23 cellular contexts compared by ENCODE assay signal in the genomic region with DNA sequence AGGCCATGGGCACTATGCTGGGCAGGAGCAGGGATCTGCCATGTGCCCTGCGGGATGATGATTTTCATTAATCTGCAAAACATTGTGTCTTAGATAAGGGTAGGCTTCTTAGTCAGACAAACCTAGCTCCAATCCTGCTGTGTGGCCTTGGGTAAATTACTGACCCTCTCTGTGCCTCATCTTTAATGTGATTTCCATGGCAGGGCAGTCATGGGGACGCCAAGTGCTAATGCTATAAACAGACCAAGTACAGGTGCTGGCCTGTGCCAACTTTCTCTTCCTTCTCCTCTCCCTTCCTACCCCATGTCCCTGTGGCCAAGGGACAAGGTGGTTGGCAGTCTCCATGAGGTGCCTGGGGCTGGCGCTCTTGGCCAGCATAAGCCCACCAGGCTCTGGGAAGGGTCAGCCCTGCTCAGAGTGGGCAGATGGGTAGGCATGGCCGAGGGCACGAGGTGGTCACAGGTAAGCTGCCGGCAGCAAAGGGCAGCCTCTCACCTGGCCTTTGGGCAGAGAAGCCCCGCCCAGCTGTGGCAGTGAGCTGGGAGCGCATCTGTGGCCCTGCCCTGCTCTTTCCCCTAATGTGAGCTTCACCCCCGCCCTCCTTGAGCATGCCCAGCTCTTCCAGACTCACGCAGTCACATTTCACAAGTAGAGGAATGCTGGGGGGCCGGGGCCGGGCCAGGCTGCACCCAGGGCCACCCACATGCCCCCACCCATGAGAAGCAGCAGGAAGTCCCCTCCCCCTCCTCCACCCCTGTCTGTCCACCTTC. TPM values are rescaled to one million over a fixed set of nuclear protein-coding genes. Genes with fewer than 3 reads are reported as not detected.
DNase-seq lines count a peak whose midpoint lies in the region; ATAC-seq and TF ChIP-seq lines count a peak whose summit lies in the region.
"Had no signal": no experiment of that assay in that cellular context is flagged by ENCODE, and none has a peak within 500 bp of the region (broad histone marks: within the 10 kb centered on the region; RNA-seq: fewer than 3 reads in every experiment).

No MANE protein-coding gene starts in this region.

- peaks cover 37 to 39% of the 10 kb centered on the region in 2 donors for H3K4me1 ChIP-seq in neuronal stem cell (ENCODE audit: control insufficient read depth in 2 of 2, insufficient read depth in 1 of 2, low read depth in 1 of 2, low read length in 2 of 2)

- no CpG with 5 or more reads among the region's 12 CpGs for WGBS in neuronal stem cell (ENCODE audit: extremely low coverage in 2 of 2, insufficient read length in 2 of 2, insufficient replicate concordance in 1 of 2), 2 donors

- peaks cover 8% of the 10 kb centered on the region for H3K79me1 ChIP-seq in neuronal stem cell (ENCODE audit: low read depth, low read length)

- no peak overlapping the region for H3K4ac ChIP-seq in neuronal stem cell (ENCODE audit: low read length)

- H3K9me3 ChIP-seq in neuronal stem cell (replicated peaks in 1 of 2; ENCODE audit: control insufficient read depth in 2 of 2, insufficient read depth in 1 of 2, low read depth in 1 of 2, low read length in 2 of 2): no peaks in the 10 kb centered on the region
- H3K9me3 ChIP-seq: prostate gland, tibial nerve had no signal

- H4K91ac ChIP-seq in neuronal stem cell (ENCODE audit: low read depth, low read length, poor library complexity): no peak overlapping the region

- H3K27me3 Mint-ChIP-seq in chondrocyte (ENCODE audit: low read depth): no peaks in the 10 kb centered on the region
- peaks cover 21% of the 10 kb centered on the region for H3K27me3 Mint-ChIP-seq in activated CD4-positive, alpha-beta memory T cell treated with anti-CD3 and anti-CD28 coated beads, Interleukin-2, amount 10 ng/mL, durations not matched to agents 7 days and 5 days

- no peak overlapping the region for H3K4me3 ChIP-seq in neuronal stem cell (ENCODE audit: low read length in 2 of 2)
- H3K4me3 ChIP-seq: GM23338, prostate gland, tibial nerve had no signal

- peak overlapping the region; percentile 90 for H3K14ac ChIP-seq in neuronal stem cell (ENCODE audit: low read length)

- peaks cover 0 to 2% of the 10 kb centered on the region in 2 donors for H3K36me3 ChIP-seq in neuronal stem cell (replicated peaks in 1 of 2; ENCODE audit: control insufficient read depth in 2 of 2, insufficient read depth in 2 of 2, low read length in 2 of 2)
- H3K36me3 ChIP-seq: prostate gland, tibial nerve had no signal

- POLR2A ChIA-PET in activated CD4-positive, alpha-beta memory T cell treated with anti-CD3 and anti-CD28 coated beads, Interleukin-2, amount 10 ng/mL, durations not matched to agents 7 days and 5 days (lab: Charles Lee): no interaction called here

- H3K23ac ChIP-seq in neuronal stem cell (ENCODE audit: low read depth, low read length, poor library complexity): peak overlapping the region; percentile 12

- TF ChIP-seq CTCF in chondrocyte (IDR thresholded peaks at IDR 0.05): no peak

- H2BK120ac ChIP-seq in neuronal stem cell (ENCODE audit: low read depth, low read length): no peak overlapping the region

- H4K8ac ChIP-seq in neuronal stem cell (ENCODE audit: low read depth, low read length): no peak overlapping the region

- peak overlapping the region; percentile 68 for H2AK5ac ChIP-seq in neuronal stem cell (ENCODE audit: low read depth, low read length)

- no peak overlapping the region for H3K27ac ChIP-seq in neuronal stem cell (replicated peaks; ENCODE audit: low read length)
- H3K27ac ChIP-seq: prostate gland had no signal

- no peak overlapping the region for H3K4me2 ChIP-seq in neuronal stem cell (ENCODE audit: insufficient read depth, low read length, poor library complexity, severe bottlenecking)
- H3K4me2 ChIP-seq: GM23338 had no signal

- ATAC-seq in stimulated activated effector memory CD8-positive, alpha-beta T cell treated with anti-CD3 and anti-CD28 coated beads, Interleukin-12 subunit alpha, Interleukin-12 subunit beta, amount 100 ng/mL, for 72 hours: no peak
- ATAC-seq: activated T-cell treated with anti-CD3 and anti-CD28 coated beads, Interleukin-2, amount 50 U/mL, for 72 hours; effector memory CD8-positive, alpha-beta T cell; GM23338 had no signal

- peak overlapping the region; percentile 91 for H2BK5ac ChIP-seq in neuronal stem cell (ENCODE audit: low read length)

- H2BK15ac ChIP-seq in neuronal stem cell (ENCODE audit: low read length): peak overlapping the region; percentile 63

- H3K27ac Mint-ChIP-seq in chondrocyte (ENCODE audit: unreplicated experiment): no peak overlapping the region
- H3K27ac Mint-ChIP-seq in activated CD4-positive, alpha-beta memory T cell treated with anti-CD3 and anti-CD28 coated beads, Interleukin-2, amount 10 ng/mL, durations not matched to agents 7 days and 5 days: no peak overlapping the region
- no peak overlapping the region for H3K27ac Mint-ChIP-seq in stimulated activated effector memory CD8-positive, alpha-beta T cell treated with anti-CD3 and anti-CD28 coated beads, Interleukin-12 subunit alpha, Interleukin-12 subunit beta, amount 100 ng/mL, for 72 hours
- H3K27ac Mint-ChIP-seq: activated naive CD4-positive, alpha-beta T cell treated with anti-CD3 and anti-CD28 coated beads, Interleukin-2, amount 50 U/mL, for 24 hours; activated T-cell treated with anti-CD3 and anti-CD28 coated beads, Interleukin-2, amount 50 U/mL, for 72 hours; GM23338; nephron progenitor cell; stimulated activated naive CD8-positive, alpha-beta T cell treated with anti-CD3 and anti-CD28 coated beads, Interleukin-15, Interleukin-2, amounts not matched to agents 100 ng/mL and 50 ng/mL, for 24 hours had no signal

- no peak overlapping the region for H2AFZ ChIP-seq in neuronal stem cell (ENCODE audit: low read length)
- H2AFZ ChIP-seq: GM23338 had no signal

- H3K9me3 Mint-ChIP-seq in chondrocyte (ENCODE audit: low read depth): no peaks in the 10 kb centered on the region
- H3K9me3 Mint-ChIP-seq in activated CD4-positive, alpha-beta memory T cell treated with anti-CD3 and anti-CD28 coated beads, Interleukin-2, amount 10 ng/mL, durations not matched to agents 7 days and 5 days: no peaks in the 10 kb centered on the region
- H3K9me3 Mint-ChIP-seq in stimulated activated effector memory CD8-positive, alpha-beta T cell treated with anti-CD3 and anti-CD28 coated beads, Interleukin-12 subunit alpha, Interleukin-12 subunit beta, amount 100 ng/mL, for 72 hours: no peaks in the 10 kb centered on the region
- H3K9me3 Mint-ChIP-seq: activated naive CD4-positive, alpha-beta T cell treated with anti-CD3 and anti-CD28 coated beads, Interleukin-2, amount 50 U/mL, for 24 hours; activated T-cell treated with anti-CD3 and anti-CD28 coated beads, Interleukin-2, amount 50 U/mL, for 72 hours; effector memory CD8-positive, alpha-beta T cell; GM23338; nephron progenitor cell; stimulated activated naive CD8-positive, alpha-beta T cell treated with anti-CD3 and anti-CD28 coated beads, Interleukin-15, Interleukin-2, amounts not matched to agents 100 ng/mL and 50 ng/mL, for 24 hours had no signal

- H3K9ac ChIP-seq in neuronal stem cell (ENCODE audit: low read depth, low read length, poor library complexity): no peak overlapping the region

- H3K4me1 Mint-ChIP-seq in chondrocyte (ENCODE audit: low read depth): peaks cover 31% of the 10 kb centered on the region
- H3K4me1 Mint-ChIP-seq in activated CD4-positive, alpha-beta memory T cell treated with anti-CD3 and anti-CD28 coated beads, Interleukin-2, amount 10 ng/mL, durations not matched to agents 7 days and 5 days: no peaks in the 10 kb centered on the region
- H3K4me1 Mint-ChIP-seq in stimulated activated effector memory CD8-positive, alpha-beta T cell treated with anti-CD3 and anti-CD28 coated beads, Interleukin-12 subunit alpha, Interleukin-12 subunit beta, amount 100 ng/mL, for 72 hours: no peaks in the 10 kb centered on the region
- H3K4me1 Mint-ChIP-seq: activated naive CD4-positive, alpha-beta T cell treated with anti-CD3 and anti-CD28 coated beads, Interleukin-2, amount 50 U/mL, for 24 hours had no signal

- DNase-seq in COLO668 (lab: John Stamatoyannopoulos, UW; ENCODE audit: unreplicated experiment) (peak; percentile 51), HT-29 (ENCODE audit: low spot score) (peak; percentile 94), chondrocyte (ENCODE audit: low spot score) (peak; percentile 83), neuronal stem cell (ENCODE audit: low spot score) (no peak), T-helper 1 cell (no peak), islet precursor cell (no peak)
- no peak for DNase-seq in activated CD4-positive, alpha-beta memory T cell treated with anti-CD3 and anti-CD28 coated beads, Interleukin-2, amount 10 ng/mL, durations not matched to agents 7 days and 5 days
- DNase-seq in stimulated activated effector memory CD8-positive, alpha-beta T cell treated with anti-CD3 and anti-CD28 coated beads, Interleukin-12 subunit alpha, Interleukin-12 subunit beta, amount 100 ng/mL, for 72 hours (ENCODE audit: low spot score in 2 of 2): no peak
- DNase-seq: activated T-cell treated with anti-CD3 and anti-CD28 coated beads, Interleukin-2, amount 50 U/mL, for 72 hours; Calu3; effector memory CD8-positive, alpha-beta T cell; midbrain; NCI-H1048; NCI-H2029 treated with DMSO at 0.1 percent for 48 hours; NCI-H524; nephron progenitor cell; Right ventricle myocardium superior; stimulated activated CD4-positive, alpha-beta T cell treated with anti-CD3 and anti-CD28 coated beads, Interleukin-2, amount 100 ng/mL, for 48 hours had no signal

- H3K27me3 ChIP-seq in neuronal stem cell (ENCODE audit: control insufficient read depth in 3 of 3, insufficient read depth in 3 of 3, low read depth in 1 of 3, low read length in 3 of 3): peaks cover 0 to 40% (median 1%) of the 10 kb centered on the region in 3 experiments
- H3K27me3 ChIP-seq: tibial nerve had no signal

- H3K36me3 Mint-ChIP-seq in chondrocyte (ENCODE audit: low read depth): no peaks in the 10 kb centered on the region
- no peaks in the 10 kb centered on the region for H3K36me3 Mint-ChIP-seq in activated CD4-positive, alpha-beta memory T cell treated with anti-CD3 and anti-CD28 coated beads, Interleukin-2, amount 10 ng/mL, durations not matched to agents 7 days and 5 days (ENCODE audit: low read depth)
- H3K36me3 Mint-ChIP-seq in stimulated activated effector memory CD8-positive, alpha-beta T cell treated with anti-CD3 and anti-CD28 coated beads, Interleukin-12 subunit alpha, Interleukin-12 subunit beta, amount 100 ng/mL, for 72 hours: no peaks in the 10 kb centered on the region
- H3K36me3 Mint-ChIP-seq: activated naive CD4-positive, alpha-beta T cell treated with anti-CD3 and anti-CD28 coated beads, Interleukin-2, amount 50 U/mL, for 24 hours had no signal

- CTCF ChIA-PET in activated CD4-positive, alpha-beta memory T cell treated with anti-CD3 and anti-CD28 coated beads, Interleukin-2, amount 10 ng/mL, durations not matched to agents 7 days and 5 days (lab: Charles Lee): no interaction called here

- H3K18ac ChIP-seq in neuronal stem cell (ENCODE audit: low read length): peak overlapping the region; percentile 70

- peak overlapping the region; percentile 93 for H2BK12ac ChIP-seq in neuronal stem cell (ENCODE audit: low read length)

- H3K4me3 Mint-ChIP-seq in chondrocyte (ENCODE audit: unreplicated experiment): no peak overlapping the region
- no peak overlapping the region for H3K4me3 Mint-ChIP-seq in activated CD4-positive, alpha-beta memory T cell treated with anti-CD3 and anti-CD28 coated beads, Interleukin-2, amount 10 ng/mL, durations not matched to agents 7 days and 5 days
- H3K4me3 Mint-ChIP-seq in stimulated activated effector memory CD8-positive, alpha-beta T cell treated with anti-CD3 and anti-CD28 coated beads, Interleukin-12 subunit alpha, Interleukin-12 subunit beta, amount 100 ng/mL, for 72 hours: no peak overlapping the region
- H3K4me3 Mint-ChIP-seq: activated naive CD4-positive, alpha-beta T cell treated with anti-CD3 and anti-CD28 coated beads, Interleukin-2, amount 50 U/mL, for 24 hours; activated T-cell treated with anti-CD3 and anti-CD28 coated beads, Interleukin-2, amount 50 U/mL, for 72 hours; effector memory CD8-positive, alpha-beta T cell; GM23338; nephron progenitor cell; stimulated activated naive CD8-positive, alpha-beta T cell treated with anti-CD3 and anti-CD28 coated beads, Interleukin-15, Interleukin-2, amounts not matched to agents 100 ng/mL and 50 ng/mL, for 24 hours had no signal

RNA-seq across cellular contexts. Expression of a gene that starts 40.5 kb away (rescaled TPM):
- total RNA-seq in HT-29 (2014; rRNA removed; shearing (Covaris generic)): 109 and 116 TPM in 2 replicates
- 115 to 147 TPM (median 116 TPM) in 3 replicates for total RNA-seq in chondrocyte
- polyA plus RNA-seq in neuronal stem cell (2013, experiment 1 of 2): 7.2 TPM
- polyA plus RNA-seq in neuronal stem cell (2013, experiment 2 of 2): 7.3 TPM
- 100 to 1,000 TPM; 112 to 114 TPM for total RNA-seq in activated CD4-positive, alpha-beta memory T cell treated with anti-CD3 and anti-CD28 coated beads, Interleukin-2, amount 10 ng/mL, durations not matched to agents 7 days and 5 days

RNA-seq across cellular contexts. Expression of a gene that starts 59.7 kb away (rescaled TPM):
- 10.4 and 11.6 TPM in 2 replicates for total RNA-seq in HT-29 (2014; rRNA removed; shearing (Covaris generic))
- 20.6 to 32.3 TPM (median 22.7 TPM) in 3 replicates for total RNA-seq in chondrocyte
- polyA plus RNA-seq in neuronal stem cell (2013, experiment 1 of 2): 15.9 TPM
- polyA plus RNA-seq in neuronal stem cell (2013, experiment 2 of 2): 17.5 TPM
- under 1 TPM; 0.15 to 0.18 TPM for total RNA-seq in activated CD4-positive, alpha-beta memory T cell treated with anti-CD3 and anti-CD28 coated beads, Interleukin-2, amount 10 ng/mL, durations not matched to agents 7 days and 5 days

Comparison
In these comparisons a context has a peak if more than half of its experiments do, and no peak if none do; other contexts are left out.
1. DNase-seq: peak in COLO668 (single experiment), HT-29 (single experiment) and chondrocyte (single experiment); none in neuronal stem cell (single experiment), T-helper 1 cell (0 of 5), activated CD4-positive, alpha-beta memory T cell treated with anti-CD3 and anti-CD28 coated beads, Interleukin-2, amount 10 ng/mL, durations not matched to agents 7 days and 5 days (single experiment), stimulated activated effector memory CD8-positive, alpha-beta T cell treated with anti-CD3 and anti-CD28 coated beads, Interleukin-12 subunit alpha, Interleukin-12 subunit beta, amount 100 ng/mL, for 72 hours (0 of 2) and islet precursor cell (single experiment).